19 cellular contexts compared by ENCODE assay signal in the genomic region with DNA sequence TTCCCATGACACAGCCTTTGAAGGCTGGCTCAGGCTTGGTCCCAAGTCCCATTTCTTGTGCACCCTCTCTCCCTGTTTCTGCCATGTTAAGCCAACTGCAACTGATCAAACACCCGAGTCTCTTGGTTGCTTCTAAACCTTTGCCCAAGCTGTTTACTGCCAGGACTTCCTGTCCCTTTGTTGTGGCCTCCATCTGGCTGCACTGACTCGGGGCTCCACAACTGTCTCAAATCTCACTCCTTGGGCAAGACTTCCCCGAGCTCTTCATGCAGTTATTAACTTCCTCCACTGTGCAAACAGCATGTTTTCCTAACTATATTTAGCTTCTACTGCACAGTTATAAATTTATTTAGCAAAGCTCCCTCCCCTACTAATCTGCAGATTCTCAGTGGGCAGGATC. TPM values are rescaled to one million over a fixed set of nuclear protein-coding genes. Genes with fewer than 3 reads are reported as not detected.
DNase-seq lines count a peak whose midpoint lies in the region; ATAC-seq and TF ChIP-seq lines count a peak whose summit lies in the region.
"Had no signal": no experiment of that assay in that cellular context is flagged by ENCODE, and none has a peak within 500 bp of the region (broad histone marks: within the 10 kb centered on the region; RNA-seq: fewer than 3 reads in every experiment).

No MANE protein-coding gene starts in this region.

- H3K9me3 Mint-ChIP-seq in activated CD4-positive, alpha-beta T cell treated with anti-CD3 and anti-CD28 coated beads, Interleukin-2, amount 10 ng/mL, durations not matched to agents 7 days and 5 days, result no peaks in the 10 kb centered on the region
- H3K9me3 Mint-ChIP-seq in T-helper 1 cell treated with Interleukin-12 subunit alpha and Interleukin-12 subunit beta and Interleukin-4 antibody, amounts not matched to agents 30 μg/mL and 1 μg/mL, for 36 hours, result no peaks in the 10 kb centered on the region
- no peaks in the 10 kb centered on the region for H3K9me3 Mint-ChIP-seq in naive B cell

- peaks cover 2% of the 10 kb centered on the region for H3K36me3 Mint-ChIP-seq in activated CD4-positive, alpha-beta T cell treated with anti-CD3 and anti-CD28 coated beads, Interleukin-2, amount 10 ng/mL, durations not matched to agents 7 days and 5 days (ENCODE audit: low read depth)
- H3K36me3 Mint-ChIP-seq in T-helper 1 cell treated with Interleukin-12 subunit alpha and Interleukin-12 subunit beta and Interleukin-4 antibody, amounts not matched to agents 30 μg/mL and 1 μg/mL, for 36 hours (ENCODE audit: low read depth), result no peaks in the 10 kb centered on the region
- H3K36me3 Mint-ChIP-seq in naive B cell, result no peaks in the 10 kb centered on the region

- POLR2A ChIA-PET in activated CD4-positive, alpha-beta T cell treated with anti-CD3 and anti-CD28 coated beads, Interleukin-2, amount 10 ng/mL, durations not matched to agents 7 days and 5 days (lab: Charles Lee), result interaction anchor here (0.6 kb wide), 1 partner anchor 373 kb away, joined by 6 read pairs; no protein-coding TSS in a partner anchor

- H3K27me3 Mint-ChIP-seq in activated CD4-positive, alpha-beta T cell treated with anti-CD3 and anti-CD28 coated beads, Interleukin-2, amount 10 ng/mL, durations not matched to agents 7 days and 5 days, result no peaks in the 10 kb centered on the region
- H3K27me3 Mint-ChIP-seq in T-helper 1 cell treated with Interleukin-12 subunit alpha and Interleukin-12 subunit beta and Interleukin-4 antibody, amounts not matched to agents 30 μg/mL and 1 μg/mL, for 36 hours (ENCODE audit: low read depth), result no peaks in the 10 kb centered on the region
- H3K27me3 Mint-ChIP-seq in naive B cell, result no peaks in the 10 kb centered on the region

- H3K27me3 ChIP-seq in HL-60 (ENCODE audit: insufficient read depth, poor library complexity, severe bottlenecking), result no peaks in the 10 kb centered on the region

- CTCF ChIA-PET in activated CD4-positive, alpha-beta T cell treated with anti-CD3 and anti-CD28 coated beads, Interleukin-2, amount 10 ng/mL, durations not matched to agents 7 days and 5 days (lab: Charles Lee), result interaction anchor here (0.9 kb wide), 1 partner anchor 81 kb away, joined by 3 read pairs; no protein-coding TSS in a partner anchor

- no peak overlapping the region for H3K4me3 ChIP-seq in HL-60 (replicated peaks; ENCODE audit: insufficient read depth, low read length)
- H3K4me3 ChIP-seq: gastroesophageal sphincter, GM12878, tibial nerve had no signal

- TF ChIP-seq CTCF in HL-60 (IDR thresholded peaks at IDR 0.05; ENCODE audit: insufficient read depth, low read length), result no peak

- DNase-seq in activated CD4-positive, alpha-beta T cell treated with anti-CD3 and anti-CD28 coated beads, Interleukin-2, amount 10 ng/mL, durations not matched to agents 7 days and 5 days, result peak; percentile 65
- DNase-seq in activated CD4-positive, alpha-beta T cell treated with anti-CD3 and anti-CD28 coated beads, Interleukin-2, amount 50 U/mL, for 1 hour, result no peak
- DNase-seq in HL-60 (ENCODE audit: low read depth in 1 of 2, low spot score in 1 of 2) (peak; percentile 17 to 76), naive B cell (no peak), left ventricle myocardium superior (no peak), C1 segment of cervical spinal cord (lab: John Stamatoyannopoulos, UW) (no peak), H4 (ENCODE audit: low spot score) (no peak)
- DNase-seq: activated CD4-positive, CD25-positive, alpha-beta regulatory T cell treated with anti-CD3 and anti-CD28 coated beads, Interleukin-2, amount 50 U/mL, for 72 hours; DMS 273 treated with DMSO at 0.1 percent for 48 hours; IMR-90; NCI-H2081; posterior cingulate gyrus; stimulated activated CD4-positive, alpha-beta T cell treated with anti-CD3 and anti-CD28 coated beads, Interleukin-15, amount 100 ng/mL, for 24 hours had no signal

- ATAC-seq in naive B cell (ENCODE audit: low read depth in 2 of 2), result peak; percentile 37 to 51
- ATAC-seq in left ventricle myocardium superior, result no peak
- ATAC-seq: gastroesophageal sphincter, GM12878 had no signal

- H3K4me1 Mint-ChIP-seq in activated CD4-positive, alpha-beta T cell treated with anti-CD3 and anti-CD28 coated beads, Interleukin-2, amount 10 ng/mL, durations not matched to agents 7 days and 5 days, result peaks cover 33% of the 10 kb centered on the region
- peaks cover 19% of the 10 kb centered on the region for H3K4me1 Mint-ChIP-seq in T-helper 1 cell treated with Interleukin-12 subunit alpha and Interleukin-12 subunit beta and Interleukin-4 antibody, amounts not matched to agents 30 μg/mL and 1 μg/mL, for 36 hours (ENCODE audit: low read depth)
- peaks cover 45 to 64% (median 60%) of the 10 kb centered on the region in 3 donors for H3K4me1 Mint-ChIP-seq in naive B cell

- H3K4me3 Mint-ChIP-seq in activated CD4-positive, alpha-beta T cell treated with anti-CD3 and anti-CD28 coated beads, Interleukin-2, amount 10 ng/mL, durations not matched to agents 7 days and 5 days, result peak overlapping the region; percentile 36
- H3K4me3 Mint-ChIP-seq in T-helper 1 cell treated with Interleukin-12 subunit alpha and Interleukin-12 subunit beta and Interleukin-4 antibody, amounts not matched to agents 30 μg/mL and 1 μg/mL, for 36 hours, result peak overlapping the region; percentile 11
- peak overlapping the region in 6 of 8 donors; percentile 27 to 76 (median 68) for H3K4me3 Mint-ChIP-seq in naive B cell

- intact Hi-C loops in left ventricle myocardium superior (cut with micrococcal nuclease), result no loop called here

- H3K27ac Mint-ChIP-seq in activated CD4-positive, alpha-beta T cell treated with anti-CD3 and anti-CD28 coated beads, Interleukin-2, amount 10 ng/mL, durations not matched to agents 7 days and 5 days, result peak overlapping the region; percentile 82
- H3K27ac Mint-ChIP-seq in T-helper 1 cell treated with Interleukin-12 subunit alpha and Interleukin-12 subunit beta and Interleukin-4 antibody, amounts not matched to agents 30 μg/mL and 1 μg/mL, for 36 hours, result peak overlapping the region; percentile 57
- peak overlapping the region in 5 of 6 donors; percentile 12 to 84 (median 26) for H3K27ac Mint-ChIP-seq in naive B cell

- peak overlapping the region; percentile 45 for H3K27ac ChIP-seq in HL-60 (replicated peaks)
- H3K27ac ChIP-seq: gastroesophageal sphincter, tibial nerve had no signal

RNA-seq across cellular contexts. Expression of a gene that starts 4.3 kb away (rescaled TPM):
- not detected for total RNA-seq in activated CD4-positive, alpha-beta T cell treated with anti-CD3 and anti-CD28 coated beads, Interleukin-2, amount 10 ng/mL, durations not matched to agents 7 days and 5 days
- polyA plus RNA-seq in naive B cell (ENCODE audit: low read depth in 6 of 6), result 10 to 100 TPM in 2 of 6 donors, 1 to 10 TPM in 4; 1.2 to 23.1 (median 5.9) TPM
- not detected for total RNA-seq in left ventricle myocardium superior
- total RNA-seq in H4 (2014; rRNA removed; shearing (Covaris generic)), result not detected in 2 replicates
- total RNA-seq: cardiac septum, gastroesophageal sphincter, GM12878, IMR-90, tibial nerve had no signal
- polyA plus RNA-seq: GM12878, IMR-90, keratinocyte had no signal

Comparison
In these comparisons a context has a peak if more than half of its experiments do, and no peak if none do; other contexts are left out.
1. DNase-seq: peak in activated CD4-positive, alpha-beta T cell treated with anti-CD3 and anti-CD28 coated beads, Interleukin-2, amount 10 ng/mL, durations not matched to agents 7 days and 5 days (single experiment) and HL-60 (2 of 2); none in activated CD4-positive, alpha-beta T cell treated with anti-CD3 and anti-CD28 coated beads, Interleukin-2, amount 50 U/mL, for 1 hour (single experiment), naive B cell (single experiment), left ventricle myocardium superior (single experiment), C1 segment of cervical spinal cord (0 of 14) and H4 (single experiment).
2. H3K27ac Mint-ChIP-seq: peak in every context shown above with its lines; median percentile 82 in activated CD4-positive, alpha-beta T cell treated with anti-CD3 and anti-CD28 coated beads, Interleukin-2, amount 10 ng/mL, durations not matched to agents 7 days and 5 days; 57 in T-helper 1 cell treated with Interleukin-12 subunit alpha and Interleukin-12 subunit beta and Interleukin-4 antibody, amounts not matched to agents 30 μg/mL and 1 μg/mL, for 36 hours; 26 in naive B cell.
3. H3K4me3 Mint-ChIP-seq: peak in every context shown above with its lines; median percentile 68 in naive B cell; 36 in activated CD4-positive, alpha-beta T cell treated with anti-CD3 and anti-CD28 coated beads, Interleukin-2, amount 10 ng/mL, durations not matched to agents 7 days and 5 days; 11 in T-helper 1 cell treated with Interleukin-12 subunit alpha and Interleukin-12 subunit beta and Interleukin-4 antibody, amounts not matched to agents 30 μg/mL and 1 μg/mL, for 36 hours.